ENCODE assay signal across 12 cellular contexts in genomic region chr6:52417675-52418111, GRCh38. TPM values are rescaled to one million over a fixed set of nuclear protein-coding genes. Genes with fewer than 3 reads are reported as not detected.
DNase-seq lines count a peak whose midpoint lies in the region; ATAC-seq, FAIRE-seq and TF ChIP-seq lines count a peak whose summit lies in the region.
"Had no signal": no experiment of that assay in that cellular context is flagged by ENCODE, and none has a peak within 500 bp of the region (broad histone marks: within the 10 kb centered on the region; RNA-seq: fewer than 3 reads in every experiment).

No MANE protein-coding gene starts in this region.

- H4K20me1 ChIP-seq in astrocyte (ENCODE audit: insufficient read depth, low read length) = no peaks in the 10 kb centered on the region

- no peaks in the 10 kb centered on the region for H3K27me3 ChIP-seq in astrocyte (ENCODE audit: insufficient read depth, low read length)
- H3K27me3 ChIP-seq: tibial artery had no signal

- no peaks in the 10 kb centered on the region for H3K9me3 ChIP-seq in astrocyte (ENCODE audit: insufficient read depth, low read depth, low read length)
- H3K9me3 ChIP-seq: tibial artery had no signal

- no peaks in the 10 kb centered on the region for H3K36me3 ChIP-seq in astrocyte (ENCODE audit: insufficient read depth, low read length)
- H3K36me3 ChIP-seq: tibial artery had no signal

- intact Hi-C loops in CD14-positive monocyte (cut with micrococcal nuclease) = loop anchor here in 1 of 2 donors (2.0 to 5.0 kb wide), 3 partner anchors 130 to 247 kb away; partner anchors contain the start of gene TRAM2

- no peak for ATAC-seq in GM18519 (IDR thresholded peaks at IDR 0.05; ENCODE audit: low FRiP score, unreplicated experiment)
- ATAC-seq in activated T-helper 17 cell treated with anti-CD3 and anti-CD28 coated beads, Interleukin-2, amount 50 U/mL, for 72 hours (replicated peaks) = no peak
- ATAC-seq: activated T-cell treated with anti-CD3 and anti-CD28 coated beads, Interleukin-2, amount 50 U/mL, for 4 hours had no signal

- peaks cover 28% of the 10 kb centered on the region for H3K4me1 Mint-ChIP-seq in astrocyte (ENCODE audit: low read depth, unreplicated experiment)
- peaks cover 16% of the 10 kb centered on the region for H3K4me1 Mint-ChIP-seq in CD14-positive monocyte
- peaks cover 13% of the 10 kb centered on the region for H3K4me1 Mint-ChIP-seq in activated T-helper 17 cell treated with anti-CD3 and anti-CD28 coated beads, Interleukin-2, amount 50 U/mL, for 72 hours

- peak overlapping the region; percentile 82 for H3K27ac ChIP-seq in astrocyte (ENCODE audit: low read depth, low read length)

- peak overlapping the region; percentile 52 for H3K9ac ChIP-seq in astrocyte (ENCODE audit: low read length)

- H3K27ac Mint-ChIP-seq in astrocyte (ENCODE audit: unreplicated experiment) = peak overlapping the region; percentile 82
- H3K27ac Mint-ChIP-seq in CD14-positive monocyte = no peak overlapping the region
- H3K27ac Mint-ChIP-seq in activated T-helper 17 cell treated with anti-CD3 and anti-CD28 coated beads, Interleukin-2, amount 50 U/mL, for 72 hours = no peak overlapping the region

- peak overlapping the region; percentile 69 for H3K4me2 ChIP-seq in astrocyte (ENCODE audit: low read length)

- peak overlapping the region; percentile 32 for H2AFZ ChIP-seq in astrocyte (ENCODE audit: low read depth, low read length)

- DNase-seq in AG09309 (ENCODE audit: low read depth) (peak; percentile 71), HT1080 (ENCODE audit: low read depth) (peak; percentile 74), astrocyte (ENCODE audit: low read depth) (peak; percentile 84), iris pigment epithelial cell (ENCODE audit: low read depth) (peak; percentile 72), CD14-positive monocyte (ENCODE audit: low spot score) (no peak)
- DNase-seq in stimulated activated CD4-positive, alpha-beta T cell treated with anti-CD3 and anti-CD28 coated beads, Interleukin-1b, Interleukin-23, amount 100 ng/mL, for 48 hours = no peak
- DNase-seq: activated T-cell treated with anti-CD3 and anti-CD28 coated beads, Interleukin-2, amount 50 U/mL, for 4 hours; DND-41; tibial artery had no signal

- peaks cover 27% of the 10 kb centered on the region for H3K4me1 ChIP-seq in astrocyte (ENCODE audit: insufficient read depth, low read length)

- H3K4me3 Mint-ChIP-seq in astrocyte (ENCODE audit: unreplicated experiment) (no peak overlapping the region), CD14-positive monocyte (no peak overlapping the region)
- H3K4me3 Mint-ChIP-seq in activated T-helper 17 cell treated with anti-CD3 and anti-CD28 coated beads, Interleukin-2, amount 50 U/mL, for 72 hours = no peak overlapping the region
- H3K4me3 Mint-ChIP-seq: activated T-cell treated with anti-CD3 and anti-CD28 coated beads, Interleukin-2, amount 50 U/mL, for 4 hours had no signal

- H3K36me3 Mint-ChIP-seq in astrocyte (ENCODE audit: low read depth, unreplicated experiment) (no peaks in the 10 kb centered on the region), CD14-positive monocyte (no peaks in the 10 kb centered on the region)
- H3K36me3 Mint-ChIP-seq in activated T-helper 17 cell treated with anti-CD3 and anti-CD28 coated beads, Interleukin-2, amount 50 U/mL, for 72 hours (ENCODE audit: low read depth) = no peaks in the 10 kb centered on the region

- H3K9me3 Mint-ChIP-seq in astrocyte (ENCODE audit: unreplicated experiment) (no peaks in the 10 kb centered on the region), CD14-positive monocyte (peaks cover 0 to 2% (median 0%) of the 10 kb centered on the region in 7 donors)
- H3K9me3 Mint-ChIP-seq in activated T-helper 17 cell treated with anti-CD3 and anti-CD28 coated beads, Interleukin-2, amount 50 U/mL, for 72 hours = no peaks in the 10 kb centered on the region
- H3K9me3 Mint-ChIP-seq: activated T-cell treated with anti-CD3 and anti-CD28 coated beads, Interleukin-2, amount 50 U/mL, for 4 hours had no signal

- H3K27me3 Mint-ChIP-seq in astrocyte (ENCODE audit: low read depth, unreplicated experiment) (no peaks in the 10 kb centered on the region), CD14-positive monocyte (ENCODE audit: low read depth in 3 of 3) (peaks cover 0 to 8% (median 5%) of the 10 kb centered on the region in 3 donors)
- no peaks in the 10 kb centered on the region for H3K27me3 Mint-ChIP-seq in activated T-helper 17 cell treated with anti-CD3 and anti-CD28 coated beads, Interleukin-2, amount 50 U/mL, for 72 hours

- no peak for FAIRE-seq in astrocyte (lab: Jason Lieb, UNC)
- FAIRE-seq: HTR-8/SVneo had no signal

- no peak overlapping the region for H3K4me3 ChIP-seq in AG09309 (ENCODE audit: control insufficient read depth, low read depth, low read length)
- no peak overlapping the region for H3K4me3 ChIP-seq in astrocyte (ENCODE audit: insufficient read depth, low read depth, low read length)
- H3K4me3 ChIP-seq: tibial artery had no signal

- TF ChIP-seq CTCF in AG09309 (IDR thresholded peaks at IDR 0.05; ENCODE audit: control insufficient read depth, insufficient read depth, low read depth, low read length, missing control alignments) (no peak), astrocyte (IDR thresholded peaks at IDR 0.05; ENCODE audit: insufficient read depth, low read depth, low read length) (no peak), CD14-positive monocyte (IDR thresholded peaks at IDR 0.05) (no peak)

- peaks cover 22% of the 10 kb centered on the region for H3K79me2 ChIP-seq in astrocyte (ENCODE audit: insufficient read depth, low read length)

RNA-seq across cellular contexts. Expression of gene EFHC1, which starts 2.4 kb away (rescaled TPM):
- total RNA-seq in HT1080 (2014; rRNA removed; shearing (Covaris generic)) = 10.2 and 13.6 TPM in 2 replicates
- polyA plus RNA-seq in HT1080 (2015; cell fraction: cytosol; rRNA removed) = 16.7 and 21.1 TPM in 2 replicates
- 117 and 138 TPM in 2 replicates for polyA plus RNA-seq in HT1080 (2015; cell fraction: nucleus; rRNA removed)
- 25.6 and 30.6 TPM in 2 replicates for total RNA-seq in astrocyte
- 1 to 10 TPM in 1 of 2 donors, under 1 TPM in 1; 0.30 to 2.3 TPM for polyA plus RNA-seq in CD14-positive monocyte
- 1 to 10 TPM; 3.1 to 3.7 TPM for total RNA-seq in activated T-helper 17 cell treated with anti-CD3 and anti-CD28 coated beads, Interleukin-2, amount 50 U/mL, for 72 hours

RNA-seq across cellular contexts. Expression of gene PAQR8, which starts 55.7 kb away (rescaled TPM):
- 2.1 and 2.5 TPM in 2 replicates for total RNA-seq in HT1080 (2014; rRNA removed; shearing (Covaris generic))
- polyA plus RNA-seq in HT1080 (2015; cell fraction: cytosol; rRNA removed) = 4.2 and 4.6 TPM in 2 replicates
- 2.6 TPM in 2 replicates for polyA plus RNA-seq in HT1080 (2015; cell fraction: nucleus; rRNA removed)
- 1.2 and 1.5 TPM in 2 replicates for total RNA-seq in astrocyte
- polyA plus RNA-seq in CD14-positive monocyte = 10 to 100 TPM in 1 of 2 donors, 1 to 10 TPM in 1; 6.8 to 17.4 TPM
- 1 to 10 TPM; 5.7 to 9.2 TPM for total RNA-seq in activated T-helper 17 cell treated with anti-CD3 and anti-CD28 coated beads, Interleukin-2, amount 50 U/mL, for 72 hours

Comparison
In these comparisons a context has a peak if more than half of its experiments do, and no peak if none do; other contexts are left out.
1. DNase-seq: peak in AG09309 (single experiment), HT1080 (single experiment), astrocyte (single experiment) and iris pigment epithelial cell (single experiment); none in CD14-positive monocyte (single experiment) and stimulated activated CD4-positive, alpha-beta T cell treated with anti-CD3 and anti-CD28 coated beads, Interleukin-1b, Interleukin-23, amount 100 ng/mL, for 48 hours (single experiment).